ENCODE assay signal across 8 cellular contexts in the genomic region with DNA sequence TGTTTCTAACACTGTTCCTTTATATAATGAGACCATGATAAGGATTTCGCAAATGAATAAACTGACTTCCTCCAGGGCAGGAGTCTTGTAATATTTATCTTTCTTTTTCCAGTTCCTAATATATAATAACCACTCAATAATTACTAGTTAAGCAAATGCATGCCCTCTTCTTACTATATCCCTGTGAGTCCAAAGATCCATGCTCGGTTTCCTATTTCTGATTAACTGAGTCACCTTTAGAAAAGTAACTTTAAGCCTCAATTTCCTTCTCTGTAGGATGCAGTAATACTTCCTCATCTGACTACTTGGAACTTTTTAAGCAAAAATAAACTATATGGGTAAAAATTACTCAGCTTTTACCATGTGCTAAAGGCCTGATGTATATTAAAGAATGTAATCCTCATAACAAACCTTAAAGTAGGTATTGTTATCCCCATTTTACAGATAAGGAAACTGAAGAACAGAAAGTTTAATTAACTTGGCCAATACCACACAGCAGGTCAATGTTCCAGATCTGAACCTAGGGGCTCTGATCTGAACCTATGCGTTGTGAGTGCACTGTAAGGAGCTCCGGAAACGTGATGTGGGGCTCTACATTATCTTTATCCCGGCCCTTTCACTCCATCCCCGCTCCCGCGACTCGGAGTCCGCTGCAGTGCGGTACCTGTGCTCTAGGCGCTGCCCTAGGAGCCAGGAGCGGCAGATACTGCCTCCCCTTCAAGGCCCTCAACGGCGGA. TPM values are rescaled to one million over a fixed set of nuclear protein-coding genes. Genes with fewer than 3 reads are reported as not detected.
DNase-seq lines count a peak whose midpoint lies in the region; ATAC-seq and TF ChIP-seq lines count a peak whose summit lies in the region.

No MANE protein-coding gene starts in this region.

- H3K9me3 Mint-ChIP-seq in CD4-positive, alpha-beta T cell: no peaks in the 10 kb centered on the region
- H3K9me3 Mint-ChIP-seq in H9: no peaks in the 10 kb centered on the region; a peak in 1 of 5 replicates
- no peaks in the 10 kb centered on the region for H3K9me3 Mint-ChIP-seq in stimulated activated naive B cell treated with anti-CD40 and anti-IgM and Interleukin-4, amounts not matched to agents 10 μg/mL and 1 μg/mL and 100 μg/mL, for 72 hours

- peak overlapping the region; percentile 52 for H3K4me2 ChIP-seq in H9 (ENCODE audit: insufficient read depth, insufficient read length, low read length)

- H3K4me1 ChIP-seq in H9 (ENCODE audit: insufficient read depth, low read length): no peaks in the 10 kb centered on the region
- H3K4me1 ChIP-seq in right cardiac atrium (ENCODE audit: control insufficient read depth, insufficient read depth, low read length): no peaks in the 10 kb centered on the region

- no peak overlapping the region for H3K56ac ChIP-seq in H9 (ENCODE audit: insufficient read length, low read depth, low read length)

- DNase-seq in CD4-positive, alpha-beta T cell: no peak
- DNase-seq in H9 (no peak), right cardiac atrium (no peak), NCI-H1436 treated with DMSO at 0.1 percent for 48 hours (lab: John Stamatoyannopoulos, UW) (no peak), GM10248 (ENCODE audit: extremely low spot score) (no peak), T-helper 9 cell (no peak)
- no peak for DNase-seq in stimulated activated naive B cell treated with anti-CD40 and anti-IgM and Interleukin-4, amounts not matched to agents 10 μg/mL and 1 μg/mL and 100 μg/mL, for 72 hours

- CTCF ChIA-PET in CD4-positive, alpha-beta T cell (lab: Charles Lee): interaction anchor here (1.4 to 2.5 kb wide), 3 partner anchors 11 to 295 kb away, joined by 6 to 7 read pairs (median 7); no protein-coding TSS in a partner anchor
- CTCF ChIA-PET in GM10248 (lab: Yijun Ruan, JAX): interaction anchor here (0.8 to 2.5 kb wide), 9 partner anchors 8 to 290 kb away, joined by 3 to 13 read pairs (median 4); a partner anchor contains a TSS

- H4K5ac ChIP-seq in H9 (ENCODE audit: insufficient read length, low read depth, low read length): no peak overlapping the region

- H3K27me3 ChIP-seq in CD4-positive, alpha-beta T cell (ENCODE audit: control insufficient read depth, insufficient read depth, low read length): no peaks in the 10 kb centered on the region
- H3K27me3 ChIP-seq in H9 (ENCODE audit: insufficient read depth, low read length) (no peaks in the 10 kb centered on the region), right cardiac atrium (ENCODE audit: control insufficient read depth, insufficient read depth) (no peaks in the 10 kb centered on the region)

- H3K4ac ChIP-seq in H9 (ENCODE audit: low read depth, low read length): no peak overlapping the region

- peak overlapping the region; percentile 91 for H3K27ac Mint-ChIP-seq in CD4-positive, alpha-beta T cell
- peak overlapping the region; percentile 95 to 99 (median 99) for H3K27ac Mint-ChIP-seq in H9
- peak overlapping the region; percentile 100 for H3K27ac Mint-ChIP-seq in stimulated activated naive B cell treated with anti-CD40 and anti-IgM and Interleukin-4, amounts not matched to agents 10 μg/mL and 1 μg/mL and 100 μg/mL, for 72 hours

- H4K20me1 ChIP-seq in H9 (ENCODE audit: control insufficient read depth, insufficient read depth, insufficient read length): no peaks in the 10 kb centered on the region

- H3K79me2 ChIP-seq in H9 (ENCODE audit: insufficient read depth, low read length): no peaks in the 10 kb centered on the region

- H3K4me1 Mint-ChIP-seq in CD4-positive, alpha-beta T cell (ENCODE audit: low read depth): peaks cover 45% of the 10 kb centered on the region
- H3K4me1 Mint-ChIP-seq in H9: peaks cover 8 to 14% of the 10 kb centered on the region in 2 experiments
- peaks cover 12 to 37% of the 10 kb centered on the region in 2 donors for H3K4me1 Mint-ChIP-seq in stimulated activated naive B cell treated with anti-CD40 and anti-IgM and Interleukin-4, amounts not matched to agents 10 μg/mL and 1 μg/mL and 100 μg/mL, for 72 hours

- H2BK15ac ChIP-seq in H9 (ENCODE audit: low read depth, low read length): no peak overlapping the region

- H3K4me3 Mint-ChIP-seq in CD4-positive, alpha-beta T cell: peak overlapping the region; percentile 98
- peak overlapping the region; percentile 99 for H3K4me3 Mint-ChIP-seq in H9
- peak overlapping the region; percentile 99 for H3K4me3 Mint-ChIP-seq in stimulated activated naive B cell treated with anti-CD40 and anti-IgM and Interleukin-4, amounts not matched to agents 10 μg/mL and 1 μg/mL and 100 μg/mL, for 72 hours

- H3T11ph ChIP-seq in H9 (ENCODE audit: low read length): no peak overlapping the region

- no peak for TF ChIP-seq CTCF in CD4-positive, alpha-beta T cell (IDR thresholded peaks at IDR 0.05)
- TF ChIP-seq CTCF in H9 (conservative IDR thresholded peaks at IDR 0.05) (no peak), VCaP (conservative IDR thresholded peaks at IDR 0.05) (no peak), GM10248 (IDR thresholded peaks at IDR 0.05; ENCODE audit: control extremely low read depth, extremely low read depth, low read depth, missing control alignments) (no peak)

- peak overlapping the region; percentile 93 for H3K9ac ChIP-seq in H9 (ENCODE audit: extremely low read depth, insufficient read length, low read length)

- H4K8ac ChIP-seq in H9 (replicated peaks; ENCODE audit: insufficient read length, low read depth, low read length): no peak overlapping the region

- no peak overlapping the region for H3K23ac ChIP-seq in H9 (ENCODE audit: insufficient read length, low read depth, low read length)

- no peak overlapping the region for H4K91ac ChIP-seq in H9 (ENCODE audit: insufficient read length, low read depth, low read length)

- no peak overlapping the region for H2BK12ac ChIP-seq in H9 (ENCODE audit: insufficient read length, low read depth, low read length)

- intact Hi-C loops in CD4-positive, alpha-beta T cell (cut with DNase I, micrococcal nuclease): loop anchor here (2.0 to 10.0 kb wide), 8 partner anchors 69 to 1599 kb away; a partner anchor contains a TSS
- intact Hi-C loops in right cardiac atrium (cut with DNase I): no loop called here

- H3K14ac ChIP-seq in H9 (ENCODE audit: insufficient read depth, low read length): peak overlapping the region; percentile 83

- H3K23me2 ChIP-seq in H9 (ENCODE audit: insufficient read length, low read depth, low read length, poor library complexity, severe bottlenecking): no peaks in the 10 kb centered on the region

- peak overlapping the region; percentile 64 for H3K18ac ChIP-seq in H9 (ENCODE audit: insufficient read length, low read depth, low read length)

- H3K79me1 ChIP-seq in H9 (ENCODE audit: insufficient read depth, low read depth, low read length, poor library complexity, severe bottlenecking): no peaks in the 10 kb centered on the region

- H2BK5ac ChIP-seq in H9 (ENCODE audit: insufficient read length, low read length): no peak overlapping the region

- H3K9me3 ChIP-seq in CD4-positive, alpha-beta T cell (ENCODE audit: control insufficient read depth, low read length): no peaks in the 10 kb centered on the region
- H3K9me3 ChIP-seq in H9 (ENCODE audit: control insufficient read depth, low read depth, low read length) (no peaks in the 10 kb centered on the region), right cardiac atrium (ENCODE audit: control insufficient read depth, low read length) (no peaks in the 10 kb centered on the region)

- H2AFZ ChIP-seq in H9 (ENCODE audit: low read length): peak overlapping the region; percentile 85

- ATAC-seq in CD4-positive, alpha-beta T cell (ENCODE audit: poor library complexity): no peak
- no peak for ATAC-seq in right cardiac atrium
- ATAC-seq in stimulated activated naive B cell treated with anti-CD40 and anti-IgM and Interleukin-4, amounts not matched to agents 10 μg/mL and 1 μg/mL and 100 μg/mL, for 72 hours (replicated peaks): no peak

- no peak overlapping the region for H2AK5ac ChIP-seq in H9 (ENCODE audit: insufficient read length, low read length)

- no peak overlapping the region for H2BK120ac ChIP-seq in H9 (ENCODE audit: low read depth, low read length, poor library complexity, severe bottlenecking)

- POLR2A ChIA-PET in CD4-positive, alpha-beta T cell (lab: Charles Lee): interaction anchor here (0.8 to 2.9 kb wide), 12 partner anchors 8 to 1597 kb away, joined by 3 to 57 read pairs (median 6); a partner anchor contains a TSS
- POLR2A ChIA-PET in GM10248 (lab: Yijun Ruan, JAX): no interaction called here

- peak overlapping the region; percentile 89 for H3K4me3 ChIP-seq in right cardiac atrium (ENCODE audit: low read length)

- peaks cover 57% of the 10 kb centered on the region for H3K36me3 Mint-ChIP-seq in CD4-positive, alpha-beta T cell (ENCODE audit: low read depth)
- peaks cover 13 to 35% (median 27%) of the 10 kb centered on the region in 3 experiments; a peak in 6 of 7 replicates for H3K36me3 Mint-ChIP-seq in H9 (ENCODE audit: insufficient read depth in 1 of 3, low read depth in 3 of 3)
- peaks cover 23 to 35% of the 10 kb centered on the region in 2 donors for H3K36me3 Mint-ChIP-seq in stimulated activated naive B cell treated with anti-CD40 and anti-IgM and Interleukin-4, amounts not matched to agents 10 μg/mL and 1 μg/mL and 100 μg/mL, for 72 hours

- no peaks in the 10 kb centered on the region for H3K27me3 Mint-ChIP-seq in CD4-positive, alpha-beta T cell
- H3K27me3 Mint-ChIP-seq in H9 (ENCODE audit: low read depth): no peaks in the 10 kb centered on the region
- no peaks in the 10 kb centered on the region for H3K27me3 Mint-ChIP-seq in stimulated activated naive B cell treated with anti-CD40 and anti-IgM and Interleukin-4, amounts not matched to agents 10 μg/mL and 1 μg/mL and 100 μg/mL, for 72 hours

- no CpG with 5 or more reads among the region's 16 CpGs for WGBS in H9 (ENCODE audit: extremely low coverage, insufficient read length, low lambda C conversion rate)
- 6% methylated on average over 16 of the region's 16 CpGs for WGBS in right cardiac atrium

- no peak overlapping the region for H2BK20ac ChIP-seq in H9 (ENCODE audit: low read depth, low read length, poor library complexity, severe bottlenecking)

- H3K27ac ChIP-seq in CD4-positive, alpha-beta T cell (ENCODE audit: low read depth, low read length): peak overlapping the region; percentile 87
- H3K27ac ChIP-seq in H9 (ENCODE audit: insufficient read length, low read depth, low read length) (no peak overlapping the region), VCaP (peak overlapping the region; percentile 87), right cardiac atrium (ENCODE audit: low read length) (peak overlapping the region; percentile 74)

RNA-seq across cellular contexts. Expression of a gene that starts 0.5 kb away (rescaled TPM):
- total RNA-seq in CD4-positive, alpha-beta T cell: 1 to 10 TPM; 7.7 to 7.9 TPM
- total RNA-seq in H9 (2021) (34.2 and 37.1 TPM in 2 replicates), right cardiac atrium (10 to 100 TPM; 23.6 to 26.4 (median 25.9) TPM)
- polyA plus RNA-seq in right cardiac atrium: 16.5 TPM

RNA-seq across cellular contexts. Expression of a gene that starts 0.6 kb away (rescaled TPM):
- total RNA-seq in CD4-positive, alpha-beta T cell: 10 to 100 TPM; 14.1 to 16.0 TPM
- total RNA-seq in H9 (2021): 21.6 and 23.4 TPM in 2 replicates
- 10 to 100 TPM; 22.6 to 29.6 (median 26.7) TPM for total RNA-seq in right cardiac atrium
- polyA plus RNA-seq in right cardiac atrium: 32.3 TPM

RNA-seq across cellular contexts. Expression of a gene that starts 51.0 kb away (rescaled TPM):
- 1 to 10 TPM; 3.0 to 3.4 TPM for total RNA-seq in CD4-positive, alpha-beta T cell
- 0.46 and 0.68 TPM in 2 replicates for total RNA-seq in H9 (2021)
- under 1 TPM; 0.17 to 0.89 (median 0.38) TPM for total RNA-seq in right cardiac atrium
- polyA plus RNA-seq in right cardiac atrium: 0.29 TPM

Comparison
In these comparisons a context has a peak if more than half of its experiments do, and no peak if none do; other contexts are left out.
1. intact Hi-C loops: an anchor here in CD4-positive, alpha-beta T cell (2.0 to 10.0 kb wide); none called in right cardiac atrium.